In the genomic region with DNA sequence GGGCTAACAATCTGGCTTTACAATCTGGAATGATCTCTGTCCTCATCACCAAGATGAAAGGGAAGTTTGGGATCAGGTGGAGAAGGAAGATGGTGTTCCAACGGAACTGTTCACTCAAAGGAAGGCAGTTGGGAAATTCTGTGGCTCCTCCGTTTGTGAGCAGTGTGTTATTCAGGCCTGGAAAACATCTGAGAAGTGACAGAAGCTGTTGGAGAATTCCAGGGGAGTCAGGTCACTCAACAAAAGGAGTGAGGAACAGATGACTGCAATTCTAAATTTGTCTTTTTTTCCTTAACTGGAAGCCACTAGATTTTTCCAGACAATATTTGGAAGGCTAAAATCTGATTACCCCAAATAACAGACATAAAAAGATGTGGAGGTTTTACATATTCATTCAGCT, we compare ENCODE assay signal across 11 cellular contexts.
A peak's percentile ranks its signal among the peaks of the same experiment; 100 is the strongest.
DNase-seq lines count a peak whose midpoint lies in the region; ATAC-seq and TF ChIP-seq lines count a peak whose summit lies in the region.
"Had no signal": no experiment of that assay in that cellular context is flagged by ENCODE, and none has a peak within 500 bp of the region (broad histone marks: within the 10 kb centered on the region; RNA-seq: fewer than 3 reads in every experiment).

No MANE protein-coding gene starts in this region.

- no peak overlapping the region for H2AFZ ChIP-seq in smooth muscle cell (ENCODE audit: low read depth)

- no peak for TF ChIP-seq CTCF in smooth muscle cell (IDR thresholded peaks at IDR 0.05; ENCODE audit: borderline replicate concordance, insufficient read depth, poor library complexity, severe bottlenecking)

- no peaks in the 10 kb centered on the region for H3K79me2 ChIP-seq in smooth muscle cell (ENCODE audit: low read depth)

- no peaks in the 10 kb centered on the region for H4K20me1 ChIP-seq in smooth muscle cell (ENCODE audit: low read depth)

- no peak overlapping the region for H3K9ac ChIP-seq in smooth muscle cell (ENCODE audit: low read depth)

- H3K27me3 ChIP-seq in smooth muscle cell (ENCODE audit: low read depth): no peaks in the 10 kb centered on the region

- peak overlapping the region; percentile 48 for H3K27ac ChIP-seq in smooth muscle cell (ENCODE audit: low read depth)

- DNase-seq in EH (ENCODE audit: low read depth) (peak; percentile 65), amniotic epithelial cell (ENCODE audit: low read depth) (peak; percentile 83), left ventricle myocardium superior (no peak), smooth muscle cell (lab: John Stamatoyannopoulos, UW; ENCODE audit: unreplicated experiment) (no peak), NCI-H187 (lab: John Stamatoyannopoulos, UW) (no peak)
- DNase-seq: naive B cell, NCI-H1092, NCI-H510A treated with DMSO at 0.1 percent for 48 hours had no signal

- intact Hi-C loops in left ventricle myocardium superior (cut with micrococcal nuclease): no loop called here

- no peaks in the 10 kb centered on the region for H3K9me3 ChIP-seq in smooth muscle cell (replicated peaks; ENCODE audit: low read depth)

- H3K4me3 ChIP-seq in smooth muscle cell: no peak overlapping the region

- peak overlapping the region; percentile 0 for H3K4me2 ChIP-seq in smooth muscle cell

- H3K4me1 ChIP-seq in smooth muscle cell (ENCODE audit: low read depth): no peaks in the 10 kb centered on the region

- H3K36me3 ChIP-seq in smooth muscle cell (ENCODE audit: low read depth): no peaks in the 10 kb centered on the region

- H3F3A ChIP-seq in smooth muscle cell (ENCODE audit: low read depth): no peaks in the 10 kb centered on the region

- WGBS in smooth muscle cell (ENCODE audit: low lambda C conversion rate): 17% methylated on average over 2 of the region's 2 CpGs

- peak; percentile 88 for ATAC-seq in left ventricle myocardium superior
- ATAC-seq in HG02970 (IDR thresholded peaks at IDR 0.05; ENCODE audit: low FRiP score, unreplicated experiment): no peak
- ATAC-seq in GM19463 (IDR thresholded peaks at IDR 0.05; ENCODE audit: unreplicated experiment): no peak
- no peak for ATAC-seq in HG02852 (IDR thresholded peaks at IDR 0.05; ENCODE audit: unreplicated experiment)

Comparison
In these comparisons a context has a peak if more than half of its experiments do, and no peak if none do; other contexts are left out.
1. DNase-seq: peak in EH (single experiment) and amniotic epithelial cell (single experiment); none in left ventricle myocardium superior (single experiment), smooth muscle cell (single experiment) and NCI-H187 (0 of 2).